22 cellular contexts compared by ENCODE assay signal in genomic region chrX:45846328-45846727, GRCh38.
"Had no signal": no experiment of that assay in that cellular context is flagged by ENCODE, and none has a peak within 500 bp of the region (broad histone marks: within the 10 kb centered on the region; RNA-seq: fewer than 3 reads in every experiment).

No MANE protein-coding gene starts in this region.

- DNase-seq: activated gamma-delta T cell treated with Interleukin-2 at 50 U/mL for 16 hours; activated naive CD8-positive, alpha-beta T cell treated with anti-CD3 and anti-CD28 coated beads, Interleukin-2, amount 10 ng/mL, durations not matched to agents 7 days and 5 days; amygdala; cerebellar nuclear complex; head of caudate nucleus; hypothalamus; left ventricle myocardium superior; midbrain; ovary; psoas muscle; spleen; stimulated activated CD4-positive, alpha-beta T cell treated with anti-CD3 and anti-CD28 coated beads, Interleukin-4, amount 100 ng/mL, for 1 hour; stimulated activated naive CD4-positive, alpha-beta T cell; SW 1271; T-helper 17 cell; upper lobe of right lung had no signal

- H3K27me3 Mint-ChIP-seq: activated naive CD8-positive, alpha-beta T cell treated with anti-CD3 and anti-CD28 coated beads, Interleukin-2, amount 10 ng/mL, durations not matched to agents 7 days and 5 days; T-helper 17 cell had no signal

- H3K9me3 Mint-ChIP-seq: activated naive CD8-positive, alpha-beta T cell treated with anti-CD3 and anti-CD28 coated beads, Interleukin-2, amount 10 ng/mL, durations not matched to agents 7 days and 5 days had no signal

- H3K9me3 ChIP-seq: gastroesophageal sphincter, neutrophil, ovary, right atrium auricular region, spleen, upper lobe of right lung had no signal

- H3K4me3 ChIP-seq: coronary artery, gastroesophageal sphincter, ovary, psoas muscle, right atrium auricular region, spleen, upper lobe of right lung had no signal

- H3K4me3 Mint-ChIP-seq: activated naive CD8-positive, alpha-beta T cell treated with anti-CD3 and anti-CD28 coated beads, Interleukin-2, amount 10 ng/mL, durations not matched to agents 7 days and 5 days; nephron; T-helper 17 cell had no signal

- H3K27ac ChIP-seq: coronary artery, gastroesophageal sphincter, neutrophil, ovary, psoas muscle, right atrium auricular region, spleen, upper lobe of right lung had no signal

- H3K4me1 ChIP-seq: psoas muscle, upper lobe of right lung had no signal

- H3K36me3 ChIP-seq: gastroesophageal sphincter, neutrophil, ovary, right atrium auricular region, spleen, upper lobe of right lung had no signal

- ATAC-seq: activated CD4-positive, CD25-positive, alpha-beta regulatory T cell treated with anti-CD3 and anti-CD28 coated beads, Interleukin-2, amount 50 U/mL, for 24 hours; gastroesophageal sphincter; left ventricle myocardium superior; psoas muscle; T-helper 17 cell; upper lobe of right lung had no signal

- H3K27ac Mint-ChIP-seq: activated naive CD8-positive, alpha-beta T cell treated with anti-CD3 and anti-CD28 coated beads, Interleukin-2, amount 10 ng/mL, durations not matched to agents 7 days and 5 days; nephron; T-helper 17 cell had no signal

- H3K27me3 ChIP-seq: ovary, right atrium auricular region, upper lobe of right lung had no signal
